8 cellular contexts compared by ENCODE assay signal in genomic region chr14:69612759-69613145, GRCh38. TPM values are rescaled to one million over a fixed set of nuclear protein-coding genes. Genes with fewer than 3 reads are reported as not detected.
DNase-seq lines count a peak whose midpoint lies in the region; ATAC-seq and TF ChIP-seq lines count a peak whose summit lies in the region.

No MANE protein-coding gene starts in this region.

- H3K79me2 ChIP-seq in MM.1S (ENCODE audit: low read length), result peaks cover 51% of the 10 kb centered on the region

- H3F3A ChIP-seq in MM.1S (ENCODE audit: insufficient read depth, low read length), result peaks cover 33% of the 10 kb centered on the region; the same call in 1 of the 2 replicates

- H3K9me3 ChIP-seq in ES-I3 (ENCODE audit: control insufficient read depth, insufficient read depth, low read length), result no peaks in the 10 kb centered on the region; the same call in 1 of the 2 replicates
- no peaks in the 10 kb centered on the region for H3K9me3 ChIP-seq in MM.1S (replicated peaks; ENCODE audit: insufficient read depth, low read length)

- TF ChIP-seq CTCF in MM.1S (IDR thresholded peaks at IDR 0.05; ENCODE audit: low read length), result peak; percentile 31; the same call in 1 of the 2 replicates
- TF ChIP-seq CTCF in coronary artery (IDR thresholded peaks at IDR 0.05), result no peak
- no peak for TF ChIP-seq CTCF in natural killer cell (IDR thresholded peaks at IDR 0.05)
- no peak for TF ChIP-seq CTCF in GM13976 (IDR thresholded peaks at IDR 0.05; ENCODE audit: borderline replicate concordance, control extremely low read depth, extremely low read depth, insufficient read depth, missing control alignments)

- peak overlapping the region; percentile 80 for H3K4me2 ChIP-seq in MM.1S (ENCODE audit: low read depth, low read length)

- H3K9me2 ChIP-seq in MM.1S (replicated peaks; ENCODE audit: insufficient read depth, low read length), result no peaks in the 10 kb centered on the region

- H3K27me3 ChIP-seq in MM.1S (replicated peaks; ENCODE audit: insufficient read depth, low read length), result no peaks in the 10 kb centered on the region

- no peak for ATAC-seq in natural killer cell

- H3K36me3 Mint-ChIP-seq in natural killer cell, result no peaks in the 10 kb centered on the region

- no peaks in the 10 kb centered on the region for H4K20me1 ChIP-seq in MM.1S (ENCODE audit: insufficient read depth, low read length)

- H3K36me3 ChIP-seq in ES-I3 (ENCODE audit: insufficient read depth, low read length) (no peaks in the 10 kb centered on the region), MM.1S (replicated peaks; ENCODE audit: insufficient read depth, low read length) (no peaks in the 10 kb centered on the region)

- peaks cover 64 to 66% of the 10 kb centered on the region in 2 donors for H3K4me1 Mint-ChIP-seq in natural killer cell

- no peaks in the 10 kb centered on the region for H3K27me3 Mint-ChIP-seq in natural killer cell (ENCODE audit: low read depth in 2 of 2)

- H3K27ac ChIP-seq in MM.1S (ENCODE audit: low read length), result peak overlapping the region; percentile 95
- peak overlapping the region; percentile 96 to 99 for H3K27ac ChIP-seq in coronary artery

- peaks cover 11% of the 10 kb centered on the region for H3K4me1 ChIP-seq in ES-I3 (ENCODE audit: insufficient read depth, low read length)
- H3K4me1 ChIP-seq in MM.1S (ENCODE audit: low read length), result peaks cover 31% of the 10 kb centered on the region

- no peak overlapping the region for H2AFZ ChIP-seq in MM.1S (ENCODE audit: low read length)

- DNase-seq in MM.1S (no peak), coronary artery (ENCODE audit: low spot score) (no peak), natural killer cell (no peak), GM13976 (ENCODE audit: low spot score) (no peak), DMS53 treated with DMSO at 0.1 percent for 48 hours (lab: John Stamatoyannopoulos, UW; ENCODE audit: unreplicated experiment) (no peak), AML-193 (lab: John Stamatoyannopoulos, UW) (no peak)
- no peak for DNase-seq in activated CD4-positive, alpha-beta T cell treated with anti-CD3 and anti-CD28 coated beads for 4 hours

- H3K27ac Mint-ChIP-seq in natural killer cell, result peak overlapping the region; percentile 95 to 96

- peak overlapping the region; percentile 89 for H3K4me3 Mint-ChIP-seq in natural killer cell

- in situ Hi-C loops in GM13976 (cut with MboI; ENCODE audit: low sequenced_read_pairs, unreplicated experiment), result no loop called here

- peak overlapping the region; percentile 78; the same call in 1 of the 2 replicates for H3K9ac ChIP-seq in ES-I3 (ENCODE audit: low read depth, low read length)
- peak overlapping the region; percentile 75 for H3K9ac ChIP-seq in MM.1S (ENCODE audit: low read length)

- no peaks in the 10 kb centered on the region for H3K9me3 Mint-ChIP-seq in natural killer cell

- intact Hi-C loops in natural killer cell (cut with micrococcal nuclease), result loop anchor here (1.0 to 10.0 kb wide), 3 partner anchors 13 to 818 kb away; partner anchors contain the start of genes DCAF5 and ZFP36L1

- H3K4me3 ChIP-seq in MM.1S (ENCODE audit: low read length) (peak overlapping the region; percentile 76), coronary artery (peak overlapping the region; percentile 92)

RNA-seq across cellular contexts. Expression of gene SUSD6, which starts 1.4 kb away (rescaled TPM):
- 100 to 1,000 TPM; 119 to 144 (median 140) TPM for total RNA-seq in natural killer cell

RNA-seq across cellular contexts. Expression of gene CCDC177, which starts 38.1 kb away (rescaled TPM):
- total RNA-seq in natural killer cell, result not detected
